In the genomic region with DNA sequence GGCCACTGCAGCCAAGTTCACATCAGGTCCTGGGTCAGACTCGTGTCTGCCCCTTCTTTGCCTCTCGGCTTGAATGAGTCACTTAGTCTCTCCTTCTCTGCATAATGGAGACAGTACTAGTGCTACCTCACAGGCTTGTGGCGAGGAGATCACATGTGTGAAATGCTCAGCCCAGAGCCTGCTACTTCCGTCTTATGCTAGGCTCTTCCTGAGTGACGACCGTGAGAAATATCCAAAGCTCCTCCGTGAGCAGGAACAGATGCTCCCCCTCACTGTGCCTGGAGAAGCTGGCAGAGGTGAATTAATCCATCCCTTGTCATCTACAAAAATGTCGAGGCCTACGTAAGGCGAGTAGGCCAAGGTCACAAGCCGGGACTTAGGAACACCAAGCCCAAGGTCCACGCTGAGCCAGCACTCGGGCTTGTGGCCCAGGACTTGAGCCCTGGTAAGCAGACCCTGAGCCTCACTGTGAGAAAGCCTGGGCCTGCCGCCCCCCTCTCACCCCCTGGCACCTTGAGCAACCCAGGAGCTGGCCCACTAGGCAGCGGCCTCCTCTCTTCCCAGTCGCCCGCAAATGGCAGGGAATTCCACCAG, we compare ENCODE assay signal across 16 cellular contexts. TPM values are rescaled to one million over a fixed set of nuclear protein-coding genes. Genes with fewer than 3 reads are reported as not detected.
DNase-seq lines count a peak whose midpoint lies in the region; ATAC-seq, FAIRE-seq and TF ChIP-seq lines count a peak whose summit lies in the region.
"Had no signal": no experiment of that assay in that cellular context is flagged by ENCODE, and none has a peak within 500 bp of the region (broad histone marks: within the 10 kb centered on the region; RNA-seq: fewer than 3 reads in every experiment).

No MANE protein-coding gene starts in this region.

- H3K4me1 Mint-ChIP-seq in activated T-helper 17 cell treated with anti-CD3 and anti-CD28 coated beads, Interleukin-2, amount 50 U/mL, for 72 hours = peaks cover 4% of the 10 kb centered on the region

- no peaks in the 10 kb centered on the region for H3K9me3 Mint-ChIP-seq in activated T-helper 17 cell treated with anti-CD3 and anti-CD28 coated beads, Interleukin-2, amount 50 U/mL, for 72 hours
- H3K9me3 Mint-ChIP-seq: activated T-cell treated with anti-CD3 and anti-CD28 coated beads, Interleukin-2, amount 50 U/mL, for 4 hours; HFFc6 had no signal

- CTCF ChIA-PET in AG04449 (lab: Yijun Ruan, JAX) = interaction anchor here (1.0 to 19.1 kb wide), 3 partner anchors 19 to 63 kb away, joined by 3 to 419 read pairs (median 21); no protein-coding TSS in a partner anchor

- intact Hi-C loops in kidney (cut with DNase I) = no loop called here

- no peak overlapping the region for H3K9ac ChIP-seq in kidney (ENCODE audit: low read length in 2 of 2)

- no peaks in the 10 kb centered on the region for H3K36me3 Mint-ChIP-seq in activated T-helper 17 cell treated with anti-CD3 and anti-CD28 coated beads, Interleukin-2, amount 50 U/mL, for 72 hours (ENCODE audit: low read depth)

- TF ChIP-seq POLR2A in GM12891 (IDR thresholded peaks at IDR 0.05; ENCODE audit: low read depth, low read length) = no peak

- ATAC-seq in HG02798 (IDR thresholded peaks at IDR 0.05; ENCODE audit: poor library complexity, unreplicated experiment) (peak; percentile 43), HG03565 (IDR thresholded peaks at IDR 0.05; ENCODE audit: unreplicated experiment) (no peak)
- ATAC-seq in activated T-helper 17 cell treated with anti-CD3 and anti-CD28 coated beads, Interleukin-2, amount 50 U/mL, for 72 hours (replicated peaks) = peak; percentile 58

- H3K27me3 Mint-ChIP-seq in activated T-helper 17 cell treated with anti-CD3 and anti-CD28 coated beads, Interleukin-2, amount 50 U/mL, for 72 hours = peaks cover 20% of the 10 kb centered on the region

- H3K27ac ChIP-seq in kidney (ENCODE audit: low read depth in 2 of 2, low read length in 2 of 2) = no peak overlapping the region
- H3K27ac ChIP-seq: epithelial cell of prostate had no signal

- no peaks in the 10 kb centered on the region for H3K36me3 ChIP-seq in kidney (ENCODE audit: control insufficient read depth in 1 of 2, insufficient read depth in 2 of 2, low read length in 2 of 2)

- no peak overlapping the region for H3K4me3 ChIP-seq in AG04449 (ENCODE audit: low read depth, low read length)
- no peak overlapping the region for H3K4me3 ChIP-seq in kidney (ENCODE audit: low read length in 2 of 2)
- H3K4me3 ChIP-seq: lung had no signal

- peak; percentile 51 for DNase-seq in AG04449 (ENCODE audit: low read depth, low spot score)
- DNase-seq in kidney = peak; percentile 34
- DNase-seq in NCI-H2171 treated with DMSO at 0.1 percent for 48 hours (lab: John Stamatoyannopoulos, UW) = no peak
- no peak for DNase-seq in GM12891 (ENCODE audit: insufficient read length, low spot score)
- DNase-seq in GDM1 (lab: John Stamatoyannopoulos, UW) = no peak
- DNase-seq: activated T-cell treated with anti-CD3 and anti-CD28 coated beads, Interleukin-2, amount 50 U/mL, for 4 hours; DND-41; HFFc6; NCI-H1694 treated with DMSO at 0.1 percent for 48 hours; NCI-H774 had no signal

- TF ChIP-seq CTCF in AG04449 (IDR thresholded peaks at IDR 0.05; ENCODE audit: insufficient read depth, low read length, missing control alignments) = no peak
- TF ChIP-seq CTCF in kidney (IDR thresholded peaks at IDR 0.05; ENCODE audit: borderline replicate concordance, extremely low read depth, insufficient read depth) = no peak

- no peak for FAIRE-seq in kidney (lab: Jason Lieb, UNC)
- no peak for FAIRE-seq in GM12891 (lab: Jason Lieb, UNC)

- H3K4me3 Mint-ChIP-seq in activated T-helper 17 cell treated with anti-CD3 and anti-CD28 coated beads, Interleukin-2, amount 50 U/mL, for 72 hours = no peak overlapping the region
- H3K4me3 Mint-ChIP-seq: activated T-cell treated with anti-CD3 and anti-CD28 coated beads, Interleukin-2, amount 50 U/mL, for 4 hours; HFFc6 had no signal

- no peak overlapping the region for H3K27ac Mint-ChIP-seq in activated T-helper 17 cell treated with anti-CD3 and anti-CD28 coated beads, Interleukin-2, amount 50 U/mL, for 72 hours
- H3K27ac Mint-ChIP-seq: HFFc6 had no signal

- H3K9me3 ChIP-seq in kidney (ENCODE audit: control insufficient read depth in 1 of 2, low read length in 2 of 2) = no peaks in the 10 kb centered on the region

- POLR2A ChIA-PET in AG04449 (lab: Yijun Ruan, JAX) = no interaction called here

- peaks cover 0 to 10% of the 10 kb centered on the region in 2 donors for H3K4me1 ChIP-seq in kidney (ENCODE audit: control insufficient read depth in 1 of 2, insufficient read depth in 1 of 2, low read depth in 1 of 2, low read length in 2 of 2)

TF ChIP-seq in GM12891, 5 proteins besides CTCF, POLR2A, EP300 and RAD21:
- TF ChIP-seq PAX5 (IDR thresholded peaks at IDR 0.05; ENCODE audit: insufficient read depth, low read length, severe bottlenecking) = no peak
- no peak for TF ChIP-seq POU2F2 (IDR thresholded peaks at IDR 0.05; ENCODE audit: low read depth, low read length)
- TF ChIP-seq TAF1 (IDR thresholded peaks at IDR 0.05; ENCODE audit: low read depth, low read length) = no peak
- TF ChIP-seq SPI1 (IDR thresholded peaks at IDR 0.05; ENCODE audit: low read depth, low read length) = no peak
- TF ChIP-seq POLR2AphosphoS5 (IDR thresholded peaks at IDR 0.05; ENCODE audit: low read depth, low read length) = no peak
TF ChIP-seq in GM12891: peak in this region for 0.

RNA-seq across cellular contexts. Expression of a gene that starts 17.9 kb away (rescaled TPM):
- 1 to 10 TPM in 1 of 2 donors, under 1 TPM in 1; 0.42 to 1.4 TPM for total RNA-seq in activated T-helper 17 cell treated with anti-CD3 and anti-CD28 coated beads, Interleukin-2, amount 50 U/mL, for 72 hours
- 11.9 TPM for total RNA-seq in kidney
- 8.1 TPM for polyA plus RNA-seq in kidney (ENCODE audit: insufficient read depth, low read depth, low replicate concordance)
- polyA plus RNA-seq in GM12891 (2012; ENCODE audit: low read depth, missing spikeins) = 1.3 TPM
- total RNA-seq: HFFc6 had no signal

RNA-seq across cellular contexts. Expression of a gene that starts 26.1 kb away (rescaled TPM):
- total RNA-seq in activated T-helper 17 cell treated with anti-CD3 and anti-CD28 coated beads, Interleukin-2, amount 50 U/mL, for 72 hours = not detected
- total RNA-seq in kidney = not detected
- not detected for polyA plus RNA-seq in kidney (ENCODE audit: insufficient read depth, low read depth, low replicate concordance)
- not detected for polyA plus RNA-seq in GM12891 (2012; ENCODE audit: low read depth, missing spikeins)
- total RNA-seq: activated T-cell treated with anti-CD3 and anti-CD28 coated beads, Interleukin-2, amount 50 U/mL, for 4 hours; HFFc6; lung; omental fat pad had no signal
- polyA plus RNA-seq: lung had no signal

RNA-seq across cellular contexts. Expression of a gene that starts 51.0 kb away (rescaled TPM):
- total RNA-seq in activated T-helper 17 cell treated with anti-CD3 and anti-CD28 coated beads, Interleukin-2, amount 50 U/mL, for 72 hours = 100 to 1,000 TPM; 111 to 116 TPM
- total RNA-seq in kidney = 37.2 TPM
- polyA plus RNA-seq in kidney (ENCODE audit: insufficient read depth, low read depth, low replicate concordance) = 4.4 TPM
- polyA plus RNA-seq in GM12891 (2012; ENCODE audit: low read depth, missing spikeins) = 22.2 TPM

Comparison
In these comparisons a context has a peak if more than half of its experiments do, and no peak if none do; other contexts are left out.
1. DNase-seq: peak in AG04449 (single experiment) and kidney (single experiment); none in NCI-H2171 treated with DMSO at 0.1 percent for 48 hours (single experiment), GM12891 (single experiment) and GDM1 (single experiment).